In genomic region chr12:43271659-43272058, GRCh38 we compare ENCODE assay signal across 34 cellular contexts.
DNase-seq lines count a peak whose midpoint lies in the region; ATAC-seq, FAIRE-seq and TF ChIP-seq lines count a peak whose summit lies in the region.
"Had no signal": no experiment of that assay in that cellular context is flagged by ENCODE, and none has a peak within 500 bp of the region (broad histone marks: within the 10 kb centered on the region; RNA-seq: fewer than 3 reads in every experiment).

No MANE protein-coding gene starts in this region.

- H3K27me3 ChIP-seq in breast epithelium: no peaks in the 10 kb centered on the region
- H3K27me3 ChIP-seq in H1 (replicated peaks in 1 of 4; ENCODE audit: control insufficient read depth in 3 of 4, extremely low read depth in 1 of 4, insufficient read depth in 3 of 4, low read length in 3 of 4): no peaks in the 10 kb centered on the region
- no peaks in the 10 kb centered on the region for H3K27me3 ChIP-seq in pancreas
- H3K27me3 ChIP-seq: cardiac muscle cell, sigmoid colon, tibial nerve had no signal

- no peak overlapping the region for H3K4me3 Mint-ChIP-seq in MCF 10A (ENCODE audit: unreplicated experiment)
- peak overlapping the region in 1 of 8 donors; percentile 63 for H3K4me3 Mint-ChIP-seq in naive B cell
- no peak overlapping the region for H3K4me3 Mint-ChIP-seq in type B pancreatic cell
- H3K4me3 Mint-ChIP-seq: activated naive CD8-positive, alpha-beta T cell; CD14-positive monocyte; HFFc6; naive thymus-derived CD4-positive, alpha-beta T cell; stimulated activated effector memory CD8-positive, alpha-beta T cell treated with anti-CD3 and anti-CD28 coated beads, Interleukin-12 subunit alpha, Interleukin-12 subunit beta, amount 100 ng/mL, for 72 hours had no signal

- CTCF ChIA-PET in MCF 10A (lab: Yijun Ruan, JAX): interaction anchor here (0.7 to 1.3 kb wide), 4 partner anchors 9 to 790 kb away, joined by 3 to 5 read pairs (median 3); no protein-coding TSS in a partner anchor
- CTCF ChIA-PET in H1 (lab: Charles Lee; ENCODE audit: partially characterized antibody): interaction anchor here (1.4 kb wide), 1 partner anchor 10 kb away, joined by 5 read pairs; no protein-coding TSS in a partner anchor

- no peak overlapping the region for H2BK5ac ChIP-seq in H1 (ENCODE audit: low read depth, low read length)

- peak; percentile 12 for DNase-seq in MCF 10A (ENCODE audit: unreplicated experiment)
- DNase-seq in breast epithelium (ENCODE audit: low spot score in 2 of 2): no peak
- no peak for DNase-seq in H1 (ENCODE audit: low read depth in 1 of 2, low spot score in 2 of 2)
- no peak for DNase-seq in naive B cell
- DNase-seq in type B pancreatic cell (ENCODE audit: extremely low spot score, unreplicated experiment): no peak
- no peak for DNase-seq in left lobe of liver (ENCODE audit: low spot score)
- DNase-seq in pancreas: no peak
- DNase-seq: 8988T; activated CD4-positive, alpha-beta T cell treated with anti-CD3 and anti-CD28 coated beads for 4 hours; activated CD8-positive, alpha-beta memory T cell treated with anti-CD3 and anti-CD28 coated beads for 24 hours; activated effector memory CD4-positive, alpha-beta T cell treated with Interleukin-2 at 50 U/mL for 16 hours; aorta; Caco-2; HFFc6; left ventricle myocardium inferior; naive thymus-derived CD4-positive, alpha-beta T cell; NCI-H1436 treated with DMSO at 0.1 percent for 48 hours; NCI-H2081 treated with DMSO at 0.1 percent for 48 hours; NCI-H226; NCI-H69; sigmoid colon; SW 1271; T-helper 9 cell had no signal

- no peak for TF ChIP-seq RAD21 in H1 (IDR thresholded peaks at IDR 0.05 in 1 of 2, conservative IDR thresholded peaks at IDR 0.05 in 1 of 2; ENCODE audit: low read depth in 2 of 2, low read length in 2 of 2)

- no peak overlapping the region for H2BK15ac ChIP-seq in H1 (ENCODE audit: low read length)

- FAIRE-seq in H1 (lab: Jason Lieb, UNC): no peak
- no peak for FAIRE-seq in pancreas (lab: Jason Lieb, UNC)
- FAIRE-seq: colon, endothelial cell of umbilical vein, RCC 7860 had no signal

- no peak overlapping the region for H4K8ac ChIP-seq in H1 (ENCODE audit: extremely low read depth, insufficient read depth, low read length)

- peak overlapping the region in 1 of 4 experiments; percentile 49; a peak in 1 of 7 replicates for H3K9ac ChIP-seq in H1 (replicated peaks in 1 of 4; ENCODE audit: extremely low read depth in 1 of 4, low read depth in 3 of 4, low read length in 3 of 4)
- H3K9ac ChIP-seq: KMS-11 had no signal

- H4K91ac ChIP-seq in H1 (replicated peaks; ENCODE audit: insufficient read length, low read length): no peak overlapping the region

- no peak overlapping the region for H3K4ac ChIP-seq in H1 (replicated peaks; ENCODE audit: insufficient read length, low read depth, low read length)

- no peak overlapping the region for H3K18ac ChIP-seq in H1 (ENCODE audit: extremely low read depth, low read length)

- TF ChIP-seq POLR2A in breast epithelium (IDR thresholded peaks at IDR 0.05) (no peak), H1 (IDR thresholded peaks at IDR 0.05; ENCODE audit: control extremely low read depth in 1 of 2, low read depth in 2 of 2, low read length in 2 of 2) (no peak)

- H3K4me2 ChIP-seq in H1 (ENCODE audit: insufficient read depth in 1 of 2, low read depth in 2 of 2, low read length in 2 of 2): peak overlapping the region; percentile 11 to 22; a peak in 2 of 4 replicates
- H3K4me2 ChIP-seq: KMS-11 had no signal

- no peaks in the 10 kb centered on the region for H3K79me1 ChIP-seq in H1 (ENCODE audit: low read depth, low read length)

- H3K9me3 Mint-ChIP-seq in MCF 10A (ENCODE audit: unreplicated experiment) (no peaks in the 10 kb centered on the region), naive B cell (peaks cover 0 to 5% (median 0%) of the 10 kb centered on the region in 7 donors), type B pancreatic cell (no peaks in the 10 kb centered on the region)
- H3K9me3 Mint-ChIP-seq: HFFc6; stimulated activated effector memory CD8-positive, alpha-beta T cell treated with anti-CD3 and anti-CD28 coated beads, Interleukin-12 subunit alpha, Interleukin-12 subunit beta, amount 100 ng/mL, for 72 hours had no signal

- H2BK120ac ChIP-seq in H1 (replicated peaks; ENCODE audit: low read depth, low read length): no peak overlapping the region

- ATAC-seq in naive B cell (ENCODE audit: low read depth in 2 of 2) (no peak), HG03442 (IDR thresholded peaks at IDR 0.05; ENCODE audit: unreplicated experiment) (no peak), left lobe of liver (no peak), pancreas (no peak)
- ATAC-seq: naive thymus-derived CD4-positive, alpha-beta T cell; stimulated activated effector memory CD8-positive, alpha-beta T cell treated with anti-CD3 and anti-CD28 coated beads, Interleukin-12 subunit alpha, Interleukin-12 subunit beta, amount 100 ng/mL, for 72 hours had no signal

- no TSS peak for BruUV-seq in MCF 10A (replicated peaks; lab: Mats Ljungman, UMichigan)

- WGBS in H1 (ENCODE audit: extremely low coverage in 1 of 2, insufficient coverage in 1 of 2, insufficient read length in 1 of 2, insufficient replicate concordance in 2 of 2, low coverage in 1 of 2, low lambda C conversion rate in 2 of 2, missing lambda C conversion rate in 1 of 2), 2 experiments: 67% methylated on average over 2 of the region's 2 CpGs; no CpG with 5 or more reads in 1 of the 2 experiments
- WGBS in pancreas, 2 donors: 80% methylated on average over 2 of the region's 2 CpGs

- TF ChIP-seq CTCF in MCF 10A (IDR thresholded peaks at IDR 0.05; ENCODE audit: unreplicated experiment) (no peak), breast epithelium (IDR thresholded peaks at IDR 0.05) (no peak), H1 (IDR thresholded peaks at IDR 0.05; ENCODE audit: control extremely low read depth in 1 of 3, insufficient read depth in 1 of 3, low read depth in 1 of 3, low read length in 3 of 3) (no peak), type B pancreatic cell (conservative IDR thresholded peaks at IDR 0.05) (no peak), pancreas (IDR thresholded peaks at IDR 0.05) (no peak)

- no peak overlapping the region for H3K27ac ChIP-seq in breast epithelium
- H3K27ac ChIP-seq in H1 (ENCODE audit: low read depth, low read length): no peak overlapping the region
- no peak overlapping the region for H3K27ac ChIP-seq in pancreas
- H3K27ac ChIP-seq: cardiac muscle cell, KMS-11, left ventricle myocardium inferior, prostate gland, sigmoid colon, tibial nerve had no signal

- H3K23me2 ChIP-seq in H1 (ENCODE audit: low read depth, low read length): no peaks in the 10 kb centered on the region

- POLR2A ChIA-PET in MCF 10A (lab: Yijun Ruan, JAX) (interaction anchor here (1.0 to 1.8 kb wide), 2 partner anchors 492 to 510 kb away, joined by 3 to 6 read pairs; no protein-coding TSS in a partner anchor), H1 (lab: Charles Lee; ENCODE audit: partially characterized antibody) (no interaction called here)

- H2AFZ ChIP-seq in H1 (ENCODE audit: low read length): no peak overlapping the region

- no peak overlapping the region for H2AK5ac ChIP-seq in H1 (ENCODE audit: low read depth, low read length)

- H3K79me2 ChIP-seq in H1 (ENCODE audit: control insufficient read depth in 1 of 2, insufficient read depth in 2 of 2, low read length in 2 of 2): no peaks in the 10 kb centered on the region

- H3K23ac ChIP-seq in H1 (ENCODE audit: insufficient read length): no peak overlapping the region

- H3K4me3 ChIP-seq in breast epithelium (no peak overlapping the region), H1 (ENCODE audit: extremely low read depth in 1 of 4, insufficient read depth in 2 of 4, low read depth in 3 of 4, low read length in 4 of 4) (peak overlapping the region in 1 of 4 experiments; percentile 21; a peak in 1 of 8 replicates), pancreas (no peak overlapping the region)
- H3K4me3 ChIP-seq: cardiac muscle cell, left ventricle myocardium inferior, prostate gland, sigmoid colon, tibial nerve had no signal

- H3K56ac ChIP-seq in H1 (replicated peaks; ENCODE audit: insufficient read length, low read depth, low read length): no peak overlapping the region

- H3K36me3 ChIP-seq in breast epithelium (no peaks in the 10 kb centered on the region), H1 (ENCODE audit: control insufficient read depth in 2 of 4, insufficient read depth in 4 of 4, low read length in 3 of 4) (no peaks in the 10 kb centered on the region), pancreas (no peaks in the 10 kb centered on the region)
- H3K36me3 ChIP-seq: cardiac muscle cell, left ventricle myocardium inferior, prostate gland, sigmoid colon, tibial nerve had no signal

- H3K4me1 Mint-ChIP-seq in MCF 10A (ENCODE audit: insufficient read depth, unreplicated experiment): peaks cover 12% of the 10 kb centered on the region
- H3K4me1 Mint-ChIP-seq in naive B cell: peaks cover 0 to 30% (median 30%) of the 10 kb centered on the region in 3 donors
- peaks cover 4% of the 10 kb centered on the region for H3K4me1 Mint-ChIP-seq in type B pancreatic cell (ENCODE audit: unreplicated experiment)
- H3K4me1 Mint-ChIP-seq: CD14-positive monocyte; naive thymus-derived CD4-positive, alpha-beta T cell; stimulated activated effector memory CD8-positive, alpha-beta T cell treated with anti-CD3 and anti-CD28 coated beads, Interleukin-12 subunit alpha, Interleukin-12 subunit beta, amount 100 ng/mL, for 72 hours had no signal

- no peak overlapping the region for H3K14ac ChIP-seq in H1 (ENCODE audit: insufficient read length)

- intact Hi-C loops in MCF 10A (cut with micrococcal nuclease): no loop called here
- intact Hi-C loops in breast epithelium (cut with DNase I; ENCODE audit: low total_unique reads): no loop called here
- intact Hi-C loops in pancreas (cut with DNase I): no loop called here

- H3K4me1 ChIP-seq in breast epithelium: no peaks in the 10 kb centered on the region
- H3K4me1 ChIP-seq in H1 (replicated peaks in 1 of 4; ENCODE audit: control insufficient read depth in 3 of 4, insufficient read depth in 4 of 4, low read length in 3 of 4): peaks cover 2 to 8% (median 6%) of the 10 kb centered on the region in 4 experiments; a peak in 5 of 7 replicates
- H3K4me1 ChIP-seq in pancreas: no peaks in the 10 kb centered on the region
- H3K4me1 ChIP-seq: Caco-2, left ventricle myocardium inferior, prostate gland, sigmoid colon had no signal

- peaks cover 6% of the 10 kb centered on the region for H3K36me3 Mint-ChIP-seq in MCF 10A (ENCODE audit: insufficient read depth, unreplicated experiment)
- H3K36me3 Mint-ChIP-seq in naive B cell: no peaks in the 10 kb centered on the region
- H3K36me3 Mint-ChIP-seq in type B pancreatic cell: no peaks in the 10 kb centered on the region
- H3K36me3 Mint-ChIP-seq: activated naive CD8-positive, alpha-beta T cell; CD14-positive monocyte; naive thymus-derived CD4-positive, alpha-beta T cell; stimulated activated effector memory CD8-positive, alpha-beta T cell treated with anti-CD3 and anti-CD28 coated beads, Interleukin-12 subunit alpha, Interleukin-12 subunit beta, amount 100 ng/mL, for 72 hours had no signal

- H3K27ac Mint-ChIP-seq in MCF 10A (ENCODE audit: low read depth, unreplicated experiment) (no peak overlapping the region), naive B cell (peak overlapping the region in 4 of 6 donors; percentile 17 to 92 (median 56)), type B pancreatic cell (no peak overlapping the region)
- H3K27ac Mint-ChIP-seq: activated naive CD8-positive, alpha-beta T cell; CD14-positive monocyte; HFFc6; naive thymus-derived CD4-positive, alpha-beta T cell; stimulated activated effector memory CD8-positive, alpha-beta T cell treated with anti-CD3 and anti-CD28 coated beads, Interleukin-12 subunit alpha, Interleukin-12 subunit beta, amount 100 ng/mL, for 72 hours had no signal

- H2BK20ac ChIP-seq in H1 (ENCODE audit: low read length): no peak overlapping the region

- no peak for TF ChIP-seq EP300 in H1 (IDR thresholded peaks at IDR 0.05; ENCODE audit: borderline replicate concordance in 1 of 2, low read depth in 2 of 2, low read length in 2 of 2)

- no peak overlapping the region for H4K5ac ChIP-seq in H1 (ENCODE audit: insufficient read length, low read depth, low read length)

- no peaks in the 10 kb centered on the region for H4K20me1 ChIP-seq in H1 (replicated peaks in 1 of 2; ENCODE audit: control insufficient read depth in 1 of 2, insufficient read depth in 2 of 2, low read length in 2 of 2)

- H3K27me3 Mint-ChIP-seq in MCF 10A (ENCODE audit: insufficient read depth, unreplicated experiment): no peaks in the 10 kb centered on the region
- no peaks in the 10 kb centered on the region for H3K27me3 Mint-ChIP-seq in naive B cell
- no peaks in the 10 kb centered on the region for H3K27me3 Mint-ChIP-seq in type B pancreatic cell
- H3K27me3 Mint-ChIP-seq: activated naive CD8-positive, alpha-beta T cell; naive thymus-derived CD4-positive, alpha-beta T cell had no signal

- no peak overlapping the region for H2BK12ac ChIP-seq in H1 (ENCODE audit: low read depth, low read length)

- H3K9me3 ChIP-seq in breast epithelium: no peaks in the 10 kb centered on the region
- no peaks in the 10 kb centered on the region for H3K9me3 ChIP-seq in H1 (ENCODE audit: insufficient read depth in 2 of 2, low read depth in 1 of 2, low read length in 1 of 2)
- no peaks in the 10 kb centered on the region for H3K9me3 ChIP-seq in pancreas
- H3K9me3 ChIP-seq: Caco-2, left ventricle myocardium inferior, prostate gland, sigmoid colon, tibial nerve had no signal

Comparison
In these comparisons a context has a peak if more than half of its experiments do, and no peak if none do; other contexts are left out.
1. H3K27ac Mint-ChIP-seq: peak in naive B cell (4 of 6); none in MCF 10A (single experiment) and type B pancreatic cell (single experiment).